Comparison of ENCODE assay signal across 2 cellular contexts in the genomic region with DNA sequence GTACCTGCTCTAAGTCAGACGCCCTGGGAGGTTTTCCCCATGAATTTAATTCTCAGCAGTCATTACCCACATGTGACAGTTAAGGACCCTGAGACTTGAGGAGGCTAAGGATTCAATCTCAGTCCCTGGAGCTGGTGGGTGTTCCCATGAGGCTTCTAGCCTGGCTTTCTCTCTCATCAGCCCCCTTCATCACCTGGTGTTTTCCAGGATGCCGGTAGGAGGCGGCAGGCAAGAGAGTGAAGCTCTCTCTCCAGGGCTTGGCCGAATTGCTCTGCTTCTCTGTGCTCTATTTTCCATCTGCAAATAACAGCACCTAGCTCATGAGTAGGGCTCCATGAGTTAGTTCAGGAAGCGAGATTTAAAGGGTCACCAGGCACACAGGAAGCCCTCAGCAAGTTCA.
TF ChIP-seq lines count a peak whose summit lies in the region.

No MANE protein-coding gene starts in this region.

TF ChIP-seq in GM23338, 12 proteins besides CTCF, POLR2A, EP300 and RAD21:
- no peak for TF ChIP-seq EZH2phosphoT487 (IDR thresholded peaks at IDR 0.05; ENCODE audit: unreplicated experiment)
- no peak for TF ChIP-seq ZNF114 (CRISPR knock-in tag; IDR thresholded peaks at IDR 0.05)
- TF ChIP-seq, protein P1, sequence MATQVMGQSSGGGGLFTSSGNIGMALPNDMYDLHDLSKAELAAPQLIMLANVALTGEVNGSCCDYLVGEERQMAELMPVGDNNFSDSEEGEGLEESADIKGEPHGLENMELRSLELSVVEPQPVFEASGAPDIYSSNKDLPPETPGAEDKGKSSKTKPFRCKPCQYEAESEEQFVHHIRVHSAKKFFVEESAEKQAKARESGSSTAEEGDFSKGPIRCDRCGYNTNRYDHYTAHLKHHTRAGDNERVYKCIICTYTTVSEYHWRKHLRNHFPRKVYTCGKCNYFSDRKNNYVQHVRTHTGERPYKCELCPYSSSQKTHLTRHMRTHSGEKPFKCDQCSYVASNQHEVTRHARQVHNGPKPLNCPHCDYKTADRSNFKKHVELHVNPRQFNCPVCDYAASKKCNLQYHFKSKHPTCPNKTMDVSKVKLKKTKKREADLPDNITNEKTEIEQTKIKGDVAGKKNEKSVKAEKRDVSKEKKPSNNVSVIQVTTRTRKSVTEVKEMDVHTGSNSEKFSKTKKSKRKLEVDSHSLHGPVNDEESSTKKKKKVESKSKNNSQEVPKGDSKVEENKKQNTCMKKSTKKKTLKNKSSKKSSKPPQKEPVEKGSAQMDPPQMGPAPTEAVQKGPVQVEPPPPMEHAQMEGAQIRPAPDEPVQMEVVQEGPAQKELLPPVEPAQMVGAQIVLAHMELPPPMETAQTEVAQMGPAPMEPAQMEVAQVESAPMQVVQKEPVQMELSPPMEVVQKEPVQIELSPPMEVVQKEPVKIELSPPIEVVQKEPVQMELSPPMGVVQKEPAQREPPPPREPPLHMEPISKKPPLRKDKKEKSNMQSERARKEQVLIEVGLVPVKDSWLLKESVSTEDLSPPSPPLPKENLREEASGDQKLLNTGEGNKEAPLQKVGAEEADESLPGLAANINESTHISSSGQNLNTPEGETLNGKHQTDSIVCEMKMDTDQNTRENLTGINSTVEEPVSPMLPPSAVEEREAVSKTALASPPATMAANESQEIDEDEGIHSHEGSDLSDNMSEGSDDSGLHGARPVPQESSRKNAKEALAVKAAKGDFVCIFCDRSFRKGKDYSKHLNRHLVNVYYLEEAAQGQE (IDR thresholded peaks at IDR 0.05; ENCODE audit: unreplicated experiment): no peak
- TF ChIP-seq, protein P2, sequence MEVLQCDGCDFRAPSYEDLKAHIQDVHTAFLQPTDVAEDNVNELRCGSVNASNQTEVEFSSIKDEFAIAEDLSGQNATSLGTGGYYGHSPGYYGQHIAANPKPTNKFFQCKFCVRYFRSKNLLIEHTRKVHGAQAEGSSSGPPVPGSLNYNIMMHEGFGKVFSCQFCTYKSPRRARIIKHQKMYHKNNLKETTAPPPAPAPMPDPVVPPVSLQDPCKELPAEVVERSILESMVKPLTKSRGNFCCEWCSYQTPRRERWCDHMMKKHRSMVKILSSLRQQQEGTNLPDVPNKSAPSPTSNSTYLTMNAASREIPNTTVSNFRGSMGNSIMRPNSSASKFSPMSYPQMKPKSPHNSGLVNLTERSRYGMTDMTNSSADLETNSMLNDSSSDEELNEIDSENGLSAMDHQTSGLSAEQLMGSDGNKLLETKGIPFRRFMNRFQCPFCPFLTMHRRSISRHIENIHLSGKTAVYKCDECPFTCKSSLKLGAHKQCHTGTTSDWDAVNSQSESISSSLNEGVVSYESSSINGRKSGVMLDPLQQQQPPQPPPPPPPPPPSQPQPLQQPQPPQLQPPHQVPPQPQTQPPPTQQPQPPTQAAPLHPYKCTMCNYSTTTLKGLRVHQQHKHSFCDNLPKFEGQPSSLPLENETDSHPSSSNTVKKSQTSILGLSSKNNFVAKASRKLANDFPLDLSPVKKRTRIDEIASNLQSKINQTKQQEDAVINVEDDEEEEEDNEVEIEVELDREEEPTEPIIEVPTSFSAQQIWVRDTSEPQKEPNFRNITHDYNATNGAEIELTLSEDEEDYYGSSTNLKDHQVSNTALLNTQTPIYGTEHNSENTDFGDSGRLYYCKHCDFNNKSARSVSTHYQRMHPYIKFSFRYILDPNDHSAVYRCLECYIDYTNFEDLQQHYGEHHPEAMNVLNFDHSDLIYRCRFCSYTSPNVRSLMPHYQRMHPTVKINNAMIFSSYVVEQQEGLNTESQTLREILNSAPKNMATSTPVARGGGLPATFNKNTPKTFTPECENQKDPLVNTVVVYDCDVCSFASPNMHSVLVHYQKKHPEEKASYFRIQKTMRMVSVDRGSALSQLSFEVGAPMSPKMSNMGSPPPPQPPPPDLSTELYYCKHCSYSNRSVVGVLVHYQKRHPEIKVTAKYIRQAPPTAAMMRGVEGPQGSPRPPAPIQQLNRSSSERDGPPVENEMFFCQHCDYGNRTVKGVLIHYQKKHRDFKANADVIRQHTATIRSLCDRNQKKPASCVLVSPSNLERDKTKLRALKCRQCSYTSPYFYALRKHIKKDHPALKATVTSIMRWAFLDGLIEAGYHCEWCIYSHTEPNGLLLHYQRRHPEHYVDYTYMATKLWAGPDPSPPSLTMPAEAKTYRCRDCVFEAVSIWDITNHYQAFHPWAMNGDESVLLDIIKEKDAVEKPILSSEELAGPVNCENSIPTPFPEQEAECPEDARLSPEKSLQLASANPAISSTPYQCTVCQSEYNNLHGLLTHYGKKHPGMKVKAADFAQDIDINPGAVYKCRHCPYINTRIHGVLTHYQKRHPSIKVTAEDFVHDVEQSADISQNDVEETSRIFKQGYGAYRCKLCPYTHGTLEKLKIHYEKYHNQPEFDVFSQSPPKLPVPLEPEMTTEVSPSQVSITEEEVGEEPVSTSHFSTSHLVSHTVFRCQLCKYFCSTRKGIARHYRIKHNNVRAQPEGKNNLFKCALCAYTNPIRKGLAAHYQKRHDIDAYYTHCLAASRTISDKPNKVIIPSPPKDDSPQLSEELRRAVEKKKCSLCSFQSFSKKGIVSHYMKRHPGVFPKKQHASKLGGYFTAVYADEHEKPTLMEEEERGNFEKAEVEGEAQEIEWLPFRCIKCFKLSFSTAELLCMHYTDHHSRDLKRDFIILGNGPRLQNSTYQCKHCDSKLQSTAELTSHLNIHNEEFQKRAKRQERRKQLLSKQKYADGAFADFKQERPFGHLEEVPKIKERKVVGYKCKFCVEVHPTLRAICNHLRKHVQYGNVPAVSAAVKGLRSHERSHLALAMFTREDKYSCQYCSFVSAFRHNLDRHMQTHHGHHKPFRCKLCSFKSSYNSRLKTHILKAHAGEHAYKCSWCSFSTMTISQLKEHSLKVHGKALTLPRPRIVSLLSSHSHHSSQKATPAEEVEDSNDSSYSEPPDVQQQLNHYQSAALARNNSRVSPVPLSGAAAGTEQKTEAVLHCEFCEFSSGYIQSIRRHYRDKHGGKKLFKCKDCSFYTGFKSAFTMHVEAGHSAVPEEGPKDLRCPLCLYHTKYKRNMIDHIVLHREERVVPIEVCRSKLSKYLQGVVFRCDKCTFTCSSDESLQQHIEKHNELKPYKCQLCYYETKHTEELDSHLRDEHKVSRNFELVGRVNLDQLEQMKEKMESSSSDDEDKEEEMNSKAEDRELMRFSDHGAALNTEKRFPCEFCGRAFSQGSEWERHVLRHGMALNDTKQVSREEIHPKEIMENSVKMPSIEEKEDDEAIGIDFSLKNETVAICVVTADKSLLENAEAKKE (CRISPR knock-in tag; IDR thresholded peaks at IDR 0.05): no peak
- no peak for TF ChIP-seq STAT1 (IDR thresholded peaks at IDR 0.05; ENCODE audit: unreplicated experiment)

TF ChIP-seq in H1, 55 proteins besides CTCF, POLR2A, EP300 and RAD21:
- TF ChIP-seq EZH2 (IDR thresholded peaks at IDR 0.05; ENCODE audit: low read depth, low read length, severe bottlenecking): no peak
- no peak for TF ChIP-seq NRF1 (IDR thresholded peaks at IDR 0.05; ENCODE audit: low read depth, low read length)
- TF ChIP-seq BACH1 (IDR thresholded peaks at IDR 0.05; ENCODE audit: low read length): no peak
- no peak for TF ChIP-seq SP1 (IDR thresholded peaks at IDR 0.05; ENCODE audit: low read depth, low read length)
- TF ChIP-seq CEBPB (IDR thresholded peaks at IDR 0.05; ENCODE audit: low read depth, low read length): no peak
